In the genomic region with DNA sequence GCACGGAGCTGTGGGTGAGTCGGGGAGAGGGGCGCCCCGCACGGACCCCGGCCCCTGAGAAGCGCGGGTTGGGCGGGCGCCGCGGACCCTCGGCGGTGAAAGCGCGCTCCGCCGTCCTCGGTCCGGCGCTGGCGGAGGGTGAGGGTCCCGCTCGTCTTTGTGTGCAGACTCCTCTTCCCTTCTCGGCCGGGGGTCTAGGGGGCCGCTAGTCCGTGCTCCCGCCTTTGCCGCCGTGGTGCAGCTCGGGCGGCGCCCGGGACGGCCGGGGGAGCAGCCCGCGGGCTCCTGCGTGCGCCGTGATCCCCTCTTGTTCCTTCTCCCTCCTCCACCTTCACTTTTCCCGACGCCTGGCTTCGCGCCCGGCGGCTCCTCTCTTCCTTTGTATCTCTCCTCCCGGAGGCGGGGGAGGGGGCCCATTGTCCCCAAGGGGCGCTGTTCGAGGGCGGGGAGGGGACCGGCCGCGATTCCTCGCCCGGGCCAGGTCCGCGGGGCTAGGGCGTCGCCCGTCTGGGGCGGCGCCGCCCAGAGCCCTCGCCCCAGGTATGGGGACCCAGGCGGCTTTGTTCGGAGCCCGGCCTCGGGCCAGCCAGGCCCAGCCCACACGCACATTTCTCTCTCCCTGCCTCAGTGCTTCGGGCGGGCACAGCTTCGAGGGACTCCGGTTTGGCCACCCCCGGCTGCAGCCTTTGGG, we compare ENCODE assay signal across 8 cellular contexts. TPM values are rescaled to one million over a fixed set of nuclear protein-coding genes. Genes with fewer than 3 reads are reported as not detected.
DNase-seq lines count a peak whose midpoint lies in the region; ATAC-seq and TF ChIP-seq lines count a peak whose summit lies in the region.

No MANE protein-coding gene starts in this region.

- peaks cover 9% of the 10 kb centered on the region for H3K4me1 ChIP-seq in SJCRH30
- H3K4me1 ChIP-seq in lung (ENCODE audit: control insufficient read depth in 2 of 2, insufficient read depth in 2 of 2, low read length in 2 of 2): peaks cover 2 to 5% of the 10 kb centered on the region in 2 donors
- H3K4me1 ChIP-seq in thymus (ENCODE audit: control insufficient read depth, insufficient read depth, low read length): peaks cover 9% of the 10 kb centered on the region

- WGBS in lung, 2 donors: 0 to 1% methylated on average over 67 to 77 of the region's 77 CpGs
- WGBS in thymus: under 1% methylated on average over 77 of the region's 77 CpGs

- peak overlapping the region; percentile 53 for H3K27ac ChIP-seq in SJCRH30
- peak overlapping the region; percentile 88 to 92 for H3K27ac ChIP-seq in lung (ENCODE audit: low read depth in 1 of 2, low read length in 1 of 2)
- peak overlapping the region; percentile 74 for H3K27ac ChIP-seq in thymus (ENCODE audit: low read depth)

- no peaks in the 10 kb centered on the region for H3K36me3 ChIP-seq in SJCRH30
- H3K36me3 ChIP-seq in lung (ENCODE audit: control insufficient read depth in 2 of 2, insufficient read depth in 2 of 2, low read length in 2 of 2): no peaks in the 10 kb centered on the region
- no peaks in the 10 kb centered on the region for H3K36me3 ChIP-seq in thymus (ENCODE audit: control insufficient read depth, insufficient read depth)

- H3K9me3 ChIP-seq in SJCRH30 (replicated peaks) (no peaks in the 10 kb centered on the region), lung (ENCODE audit: control insufficient read depth in 2 of 2, insufficient read depth in 1 of 2, low read length in 1 of 2) (no peaks in the 10 kb centered on the region), thymus (ENCODE audit: control insufficient read depth) (no peaks in the 10 kb centered on the region)

- H3K27me3 ChIP-seq in SJCRH30 (no peaks in the 10 kb centered on the region), lung (ENCODE audit: control insufficient read depth, insufficient read depth) (no peaks in the 10 kb centered on the region), thymus (ENCODE audit: control insufficient read depth, insufficient read depth) (peaks cover 9% of the 10 kb centered on the region)

- TF ChIP-seq CTCF in lung (IDR thresholded peaks at IDR 0.05; ENCODE audit: control extremely low read depth, extremely low read depth): no peak

- ATAC-seq in lung (ENCODE audit: insufficient read depth, low FRiP score): peak; percentile 65

- H3K4me3 ChIP-seq in SJCRH30 (peak overlapping the region; percentile 94), lung (peak overlapping the region; percentile 71), thymus (ENCODE audit: low read length) (peak overlapping the region; percentile 68)

- peak; percentile 45 for DNase-seq in DMS53 treated with DMSO at 0.1 percent for 48 hours (lab: John Stamatoyannopoulos, UW; ENCODE audit: unreplicated experiment)
- peak; percentile 60 for DNase-seq in HK-2 (ENCODE audit: unreplicated experiment)
- DNase-seq in SJCRH30: peak; percentile 66
- DNase-seq in ecto neural progenitor cell (ENCODE audit: low spot score): peak; percentile 82
- DNase-seq in lung (ENCODE audit: low spot score): peak; percentile 50
- no peak for DNase-seq in GM19238 (ENCODE audit: insufficient read length, low spot score)
- DNase-seq in effector CD8-positive, alpha-beta T cell (lab: John Stamatoyannopoulos, UW): no peak

RNA-seq across cellular contexts. Expression of a gene that starts 0.5 kb away (rescaled TPM):
- total RNA-seq in SJCRH30 (2014; rRNA removed; shearing (Covaris generic)): 39.2 and 43.5 TPM in 2 replicates
- 100 to 1,000 TPM in 1 of 2 donors, 10 to 100 TPM in 1; 31.7 to 119 TPM for total RNA-seq in lung
- polyA plus RNA-seq in lung (10 to 100 TPM; 15.1 to 21.0 TPM), thymus (13.1 TPM)

Comparison
In these comparisons a context has a peak if more than half of its experiments do, and no peak if none do; other contexts are left out.
1. DNase-seq: peak in DMS53 treated with DMSO at 0.1 percent for 48 hours (single experiment), HK-2 (single experiment), SJCRH30 (2 of 2), ecto neural progenitor cell (single experiment) and lung (single experiment); none in GM19238 (single experiment) and effector CD8-positive, alpha-beta T cell (single experiment).
2. Peak in every context shown above with its lines, with median percentiles within 50 percentile points of each other: H3K27ac ChIP-seq and H3K4me3 ChIP-seq.